In genomic region chr17:79038545-79039135, GRCh38 we compare ENCODE assay signal across 1 cellular context.
TF ChIP-seq lines count a peak whose summit lies in the region.

No MANE protein-coding gene starts in this region.

TF ChIP-seq in A549, 52 proteins besides CTCF, POLR2A, EP300 and RAD21 (continued from another document):
- TF ChIP-seq NFE2L2 (conservative IDR thresholded peaks at IDR 0.05; ENCODE audit: low read length) = no peak
- TF ChIP-seq, protein P1, sequence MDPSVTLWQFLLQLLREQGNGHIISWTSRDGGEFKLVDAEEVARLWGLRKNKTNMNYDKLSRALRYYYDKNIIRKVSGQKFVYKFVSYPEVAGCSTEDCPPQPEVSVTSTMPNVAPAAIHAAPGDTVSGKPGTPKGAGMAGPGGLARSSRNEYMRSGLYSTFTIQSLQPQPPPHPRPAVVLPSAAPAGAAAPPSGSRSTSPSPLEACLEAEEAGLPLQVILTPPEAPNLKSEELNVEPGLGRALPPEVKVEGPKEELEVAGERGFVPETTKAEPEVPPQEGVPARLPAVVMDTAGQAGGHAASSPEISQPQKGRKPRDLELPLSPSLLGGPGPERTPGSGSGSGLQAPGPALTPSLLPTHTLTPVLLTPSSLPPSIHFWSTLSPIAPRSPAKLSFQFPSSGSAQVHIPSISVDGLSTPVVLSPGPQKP (IDR thresholded peaks at IDR 0.05; ENCODE audit: low read depth, low read length) = no peak
- TF ChIP-seq ESRRA (IDR thresholded peaks at IDR 0.05; ENCODE audit: borderline replicate concordance, low read length) = no peak
- TF ChIP-seq NR3C1 (IDR thresholded peaks at IDR 0.05) = no peak
- TF ChIP-seq JUN (IDR thresholded peaks at IDR 0.05) = peak in 1 of 2 experiments; percentile 74; a peak in 3 of 5 replicates
- no peak for TF ChIP-seq KDM5A (IDR thresholded peaks at IDR 0.05)
- TF ChIP-seq CBX8 (IDR thresholded peaks at IDR 0.05) = no peak
- no peak for TF ChIP-seq RARB (CRISPR knock-in tag; IDR thresholded peaks at IDR 0.05)
- TF ChIP-seq ZNF302 (CRISPR knock-in tag; IDR thresholded peaks at IDR 0.05) = no peak
- TF ChIP-seq, protein P2, sequence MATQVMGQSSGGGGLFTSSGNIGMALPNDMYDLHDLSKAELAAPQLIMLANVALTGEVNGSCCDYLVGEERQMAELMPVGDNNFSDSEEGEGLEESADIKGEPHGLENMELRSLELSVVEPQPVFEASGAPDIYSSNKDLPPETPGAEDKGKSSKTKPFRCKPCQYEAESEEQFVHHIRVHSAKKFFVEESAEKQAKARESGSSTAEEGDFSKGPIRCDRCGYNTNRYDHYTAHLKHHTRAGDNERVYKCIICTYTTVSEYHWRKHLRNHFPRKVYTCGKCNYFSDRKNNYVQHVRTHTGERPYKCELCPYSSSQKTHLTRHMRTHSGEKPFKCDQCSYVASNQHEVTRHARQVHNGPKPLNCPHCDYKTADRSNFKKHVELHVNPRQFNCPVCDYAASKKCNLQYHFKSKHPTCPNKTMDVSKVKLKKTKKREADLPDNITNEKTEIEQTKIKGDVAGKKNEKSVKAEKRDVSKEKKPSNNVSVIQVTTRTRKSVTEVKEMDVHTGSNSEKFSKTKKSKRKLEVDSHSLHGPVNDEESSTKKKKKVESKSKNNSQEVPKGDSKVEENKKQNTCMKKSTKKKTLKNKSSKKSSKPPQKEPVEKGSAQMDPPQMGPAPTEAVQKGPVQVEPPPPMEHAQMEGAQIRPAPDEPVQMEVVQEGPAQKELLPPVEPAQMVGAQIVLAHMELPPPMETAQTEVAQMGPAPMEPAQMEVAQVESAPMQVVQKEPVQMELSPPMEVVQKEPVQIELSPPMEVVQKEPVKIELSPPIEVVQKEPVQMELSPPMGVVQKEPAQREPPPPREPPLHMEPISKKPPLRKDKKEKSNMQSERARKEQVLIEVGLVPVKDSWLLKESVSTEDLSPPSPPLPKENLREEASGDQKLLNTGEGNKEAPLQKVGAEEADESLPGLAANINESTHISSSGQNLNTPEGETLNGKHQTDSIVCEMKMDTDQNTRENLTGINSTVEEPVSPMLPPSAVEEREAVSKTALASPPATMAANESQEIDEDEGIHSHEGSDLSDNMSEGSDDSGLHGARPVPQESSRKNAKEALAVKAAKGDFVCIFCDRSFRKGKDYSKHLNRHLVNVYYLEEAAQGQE (IDR thresholded peaks at IDR 0.05) = no peak
- TF ChIP-seq EHMT2 (IDR thresholded peaks at IDR 0.05; ENCODE audit: low read depth) = no peak
- TF ChIP-seq CHD2 (IDR thresholded peaks at IDR 0.05; ENCODE audit: low read length, partially characterized antibody) = no peak
- TF ChIP-seq, protein P3, sequence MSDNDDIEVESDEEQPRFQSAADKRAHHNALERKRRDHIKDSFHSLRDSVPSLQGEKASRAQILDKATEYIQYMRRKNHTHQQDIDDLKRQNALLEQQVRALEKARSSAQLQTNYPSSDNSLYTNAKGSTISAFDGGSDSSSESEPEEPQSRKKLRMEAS (IDR thresholded peaks at IDR 0.05) = peak; percentile 95
- peak; percentile 89; the same call in 1 of the 2 replicates for TF ChIP-seq HOXB13 (CRISPR knock-in tag; IDR thresholded peaks at IDR 0.05; ENCODE audit: low read depth)
- TF ChIP-seq JUNB (IDR thresholded peaks at IDR 0.05) = peak; percentile 52
- peak; percentile 71; the same call in 1 of the 2 replicates for TF ChIP-seq E2F6 (IDR thresholded peaks at IDR 0.05; ENCODE audit: borderline replicate concordance, low read depth)
- no peak for TF ChIP-seq PHF8 (IDR thresholded peaks at IDR 0.05; ENCODE audit: borderline replicate concordance, low read depth)
- no peak for TF ChIP-seq TP53 (CRISPR knock-in tag; IDR thresholded peaks at IDR 0.05)
- TF ChIP-seq, protein P4, sequence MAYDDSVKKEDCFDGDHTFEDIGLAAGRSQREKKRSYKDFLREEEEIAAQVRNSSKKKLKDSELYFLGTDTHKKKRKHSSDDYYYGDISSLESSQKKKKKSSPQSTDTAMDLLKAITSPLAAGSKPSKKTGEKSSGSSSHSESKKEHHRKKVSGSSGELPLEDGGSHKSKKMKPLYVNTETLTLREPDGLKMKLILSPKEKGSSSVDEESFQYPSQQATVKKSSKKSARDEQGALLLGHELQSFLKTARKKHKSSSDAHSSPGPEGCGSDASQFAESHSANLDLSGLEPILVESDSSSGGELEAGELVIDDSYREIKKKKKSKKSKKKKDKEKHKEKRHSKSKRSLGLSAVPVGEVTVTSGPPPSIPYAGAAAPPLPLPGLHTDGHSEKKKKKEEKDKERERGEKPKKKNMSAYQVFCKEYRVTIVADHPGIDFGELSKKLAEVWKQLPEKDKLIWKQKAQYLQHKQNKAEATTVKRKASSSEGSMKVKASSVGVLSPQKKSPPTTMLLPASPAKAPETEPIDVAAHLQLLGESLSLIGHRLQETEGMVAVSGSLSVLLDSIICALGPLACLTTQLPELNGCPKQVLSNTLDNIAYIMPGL (CRISPR knock-in tag; IDR thresholded peaks at IDR 0.05; ENCODE audit: borderline replicate concordance) = no peak
- no peak for TF ChIP-seq ZSCAN20 (CRISPR knock-in tag; IDR thresholded peaks at IDR 0.05)
- TF ChIP-seq MYC (IDR thresholded peaks at IDR 0.05; ENCODE audit: borderline replicate concordance, low read length) = peak; percentile 49; the same call in 1 of the 2 replicates
- TF ChIP-seq GATA3 (IDR thresholded peaks at IDR 0.05; ENCODE audit: borderline replicate concordance) = no peak
- no peak for TF ChIP-seq FOSB (CRISPR knock-in tag; IDR thresholded peaks at IDR 0.05)
- TF ChIP-seq CEBPB (IDR thresholded peaks at IDR 0.05) = peak; percentile 81 to 90; a peak in 3 of 4 replicates
- TF ChIP-seq CBX2 (IDR thresholded peaks at IDR 0.05; ENCODE audit: borderline replicate concordance, low read depth) = no peak
- no peak for TF ChIP-seq POLR2AphosphoS2 (conservative IDR thresholded peaks at IDR 0.05; ENCODE audit: low read length)
- 0 out of 2 replicates have a peak, but pooled peaks have one; percentile 35 for TF ChIP-seq EHF (CRISPR knock-in tag; IDR thresholded peaks at IDR 0.05)
- peak; percentile 94 for TF ChIP-seq ATOH8 (CRISPR knock-in tag; IDR thresholded peaks at IDR 0.05; ENCODE audit: low read depth)
- TF ChIP-seq RFX5 (IDR thresholded peaks at IDR 0.05) = no peak
- TF ChIP-seq ZFP36 (IDR thresholded peaks at IDR 0.05; ENCODE audit: borderline replicate concordance, partially characterized antibody) = no peak
- no peak for TF ChIP-seq FOSL2 (IDR thresholded peaks at IDR 0.05)
- TF ChIP-seq FOSL2 (CRISPR knock-in tag; IDR thresholded peaks at IDR 0.05) = peak; percentile 59
- TF ChIP-seq SMC3 (IDR thresholded peaks at IDR 0.05) = no peak
- no peak for TF ChIP-seq BHLHE40 (IDR thresholded peaks at IDR 0.05; ENCODE audit: low read depth, low read length)
- TF ChIP-seq, protein P5, sequence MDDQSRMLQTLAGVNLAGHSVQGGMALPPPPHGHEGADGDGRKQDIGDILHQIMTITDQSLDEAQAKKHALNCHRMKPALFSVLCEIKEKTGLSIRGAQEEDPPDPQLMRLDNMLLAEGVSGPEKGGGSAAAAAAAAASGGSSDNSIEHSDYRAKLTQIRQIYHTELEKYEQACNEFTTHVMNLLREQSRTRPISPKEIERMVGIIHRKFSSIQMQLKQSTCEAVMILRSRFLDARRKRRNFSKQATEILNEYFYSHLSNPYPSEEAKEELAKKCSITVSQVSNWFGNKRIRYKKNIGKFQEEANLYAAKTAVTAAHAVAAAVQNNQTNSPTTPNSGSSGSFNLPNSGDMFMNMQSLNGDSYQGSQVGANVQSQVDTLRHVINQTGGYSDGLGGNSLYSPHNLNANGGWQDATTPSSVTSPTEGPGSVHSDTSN (IDR thresholded peaks at IDR 0.05) = no peak
- TF ChIP-seq RNF2 (IDR thresholded peaks at IDR 0.05; ENCODE audit: borderline replicate concordance, low read depth) = no peak
- no peak for TF ChIP-seq FOXS1 (CRISPR knock-in tag; IDR thresholded peaks at IDR 0.05)
- TF ChIP-seq TFCP2L1 (CRISPR knock-in tag; IDR thresholded peaks at IDR 0.05) = no peak
- TF ChIP-seq MAFK (IDR thresholded peaks at IDR 0.05; ENCODE audit: partially characterized antibody) = no peak
- TF ChIP-seq RCOR1 (IDR thresholded peaks at IDR 0.05; ENCODE audit: low read depth, low read length) = no peak
- no peak for TF ChIP-seq NPAS2 (CRISPR knock-in tag; IDR thresholded peaks at IDR 0.05; ENCODE audit: borderline replicate concordance)
TF ChIP-seq in A549: peak in this region for 12.
